ENCODE assay signal across 17 cellular contexts in genomic region chr21:42547001-42547905, GRCh38.
"Had no signal": no experiment of that assay in that cellular context is flagged by ENCODE, and none has a peak within 500 bp of the region (broad histone marks: within the 10 kb centered on the region; RNA-seq: fewer than 3 reads in every experiment).

No MANE protein-coding gene starts in this region.

- H3K27me3 ChIP-seq: hepatocyte, right lobe of liver had no signal

- ATAC-seq: effector memory CD8-positive, alpha-beta T cell; naive thymus-derived CD4-positive, alpha-beta T cell; stimulated activated naive CD8-positive, alpha-beta T cell treated with anti-CD3 and anti-CD28 coated beads, Interleukin-15, amount 100 ng/mL, for 72 hours had no signal

- H3K27me3 Mint-ChIP-seq: dendritic cell treated with granulocyte-macrophage colony-stimulating factor and Interleukin-4, amounts not matched to agents 40 ng/mL and 50 ng/mL, for 4 days; effector memory CD8-positive, alpha-beta T cell; naive thymus-derived CD4-positive, alpha-beta T cell; stimulated activated naive CD8-positive, alpha-beta T cell treated with anti-CD3 and anti-CD28 coated beads, Interleukin-15, amount 100 ng/mL, for 72 hours had no signal

- H3K27ac ChIP-seq: hepatocyte, right lobe of liver, thoracic aorta had no signal

- H3K9me3 ChIP-seq: right lobe of liver, thoracic aorta had no signal

- H3K4me3 ChIP-seq: hepatocyte, lung, right lobe of liver, thoracic aorta had no signal

- H3K9me3 Mint-ChIP-seq: activated naive CD4-positive, alpha-beta T cell treated with anti-CD3 and anti-CD28 coated beads, Interleukin-2, amount 50 U/mL, for 72 hours; dendritic cell treated with granulocyte-macrophage colony-stimulating factor and Interleukin-4, amounts not matched to agents 40 ng/mL and 50 ng/mL, for 4 days; effector memory CD8-positive, alpha-beta T cell; naive thymus-derived CD4-positive, alpha-beta T cell; stimulated activated naive CD8-positive, alpha-beta T cell treated with anti-CD3 and anti-CD28 coated beads, Interleukin-15, amount 100 ng/mL, for 72 hours had no signal

- DNase-seq: activated CD4-positive, alpha-beta T cell treated with anti-CD3 and anti-CD28 coated beads, Interleukin-2, amount 50 U/mL, for 1 hour; activated CD4-positive, CD25-positive, alpha-beta regulatory T cell; activated T-cell treated with anti-CD3 and anti-CD28 coated beads, Interleukin-2, amount 50 U/mL, for 1 hour; amniotic stem cell; cerebellar nuclear complex; effector memory CD8-positive, alpha-beta T cell; naive thymus-derived CD4-positive, alpha-beta T cell; right lobe of liver; stimulated activated CD4-positive, alpha-beta T cell treated with anti-CD3 and anti-CD28 coated beads, Interleukin-2, amount 100 ng/mL, for 48 hours; stimulated activated naive CD8-positive, alpha-beta T cell treated with anti-CD3 and anti-CD28 coated beads, Interleukin-15, amount 100 ng/mL, for 72 hours; T1000 had no signal

- H3K4me3 Mint-ChIP-seq: brain; dendritic cell treated with granulocyte-macrophage colony-stimulating factor and Interleukin-4, amounts not matched to agents 40 ng/mL and 50 ng/mL, for 4 days; effector memory CD8-positive, alpha-beta T cell; naive thymus-derived CD4-positive, alpha-beta T cell; stimulated activated naive CD8-positive, alpha-beta T cell treated with anti-CD3 and anti-CD28 coated beads, Interleukin-15, amount 100 ng/mL, for 72 hours had no signal

- H3K27ac Mint-ChIP-seq: dendritic cell treated with granulocyte-macrophage colony-stimulating factor and Interleukin-4, amounts not matched to agents 40 ng/mL and 50 ng/mL, for 4 days had no signal

- H3K4me1 Mint-ChIP-seq: brain had no signal

- H3K4me1 ChIP-seq: right lobe of liver had no signal
